10 cellular contexts compared by ENCODE assay signal in genomic region chr19:17216058-17216670, GRCh38. TPM values are rescaled to one million over a fixed set of nuclear protein-coding genes. Genes with fewer than 3 reads are reported as not detected.
A peak's percentile ranks its signal among the peaks of the same experiment; 100 is the strongest.
DNase-seq lines count a peak whose midpoint lies in the region; ATAC-seq, FAIRE-seq and TF ChIP-seq lines count a peak whose summit lies in the region.
"Had no signal": no experiment of that assay in that cellular context is flagged by ENCODE, and none has a peak within 500 bp of the region (broad histone marks: within the 10 kb centered on the region; RNA-seq: fewer than 3 reads in every experiment).

No MANE protein-coding gene starts in this region.

- H3K4me1 ChIP-seq in GM12878 (ENCODE audit: control insufficient read depth, insufficient read depth, low read length) (peaks cover 13% of the 10 kb centered on the region), mesodermal cell (ENCODE audit: control insufficient read depth, insufficient read depth, low read length, poor library complexity, severe bottlenecking) (peaks cover 9% of the 10 kb centered on the region)

- WGBS in GM12878 (ENCODE audit: insufficient coverage, insufficient replicate concordance, low lambda C conversion rate, missing lambda C conversion rate): 94% methylated on average over 13 of the region's 13 CpGs
- WGBS in mesodermal cell (ENCODE audit: insufficient coverage in 2 of 2), 2 experiments: 96 to 97% methylated on average over 11 to 12 of the region's 13 CpGs

- no peak for ATAC-seq in stimulated activated naive CD8-positive, alpha-beta T cell treated with anti-CD3 and anti-CD28 coated beads, Interleukin-15, Interleukin-2, amounts not matched to agents 100 U/mL and 50 U/mL, for 24 hours
- ATAC-seq in GM12878 (no peak), GM18520 (IDR thresholded peaks at IDR 0.05; ENCODE audit: unreplicated experiment) (no peak), HG03460 (IDR thresholded peaks at IDR 0.05; ENCODE audit: unreplicated experiment) (no peak), HG03565 (IDR thresholded peaks at IDR 0.05; ENCODE audit: unreplicated experiment) (no peak)

- no peaks in the 10 kb centered on the region for H4K20me1 ChIP-seq in GM12878 (ENCODE audit: control insufficient read depth, insufficient read depth)

- H3K9me3 Mint-ChIP-seq in stimulated activated naive CD8-positive, alpha-beta T cell treated with anti-CD3 and anti-CD28 coated beads, Interleukin-15, Interleukin-2, amounts not matched to agents 100 ng/mL and 50 ng/mL, for 24 hours: no peaks in the 10 kb centered on the region

- FAIRE-seq in GM12878 (lab: Jason Lieb, UNC): no peak

- TSS peak; percentile 49 for BruUV-seq in GM12878 (replicated peaks; lab: Mats Ljungman, UMichigan)

- H3K27ac Mint-ChIP-seq in stimulated activated naive CD8-positive, alpha-beta T cell treated with anti-CD3 and anti-CD28 coated beads, Interleukin-15, Interleukin-2, amounts not matched to agents 100 ng/mL and 50 ng/mL, for 24 hours: peak overlapping the region; percentile 55

- POLR2A ChIA-PET in GM12878 (lab: Charles Lee): interaction anchor here (0.7 to 2.2 kb wide), 6 partner anchors 10 to 191 kb away, joined by 3 to 13 read pairs (median 6); partner anchors contain the start of genes ANKLE1, BABAM1 and OCEL1

- TF ChIP-seq CTCF in GM12878 (IDR thresholded peaks at IDR 0.05 in 2 of 3, conservative IDR thresholded peaks at IDR 0.05 in 1 of 3; ENCODE audit: control insufficient read depth in 2 of 3, extremely low read depth in 1 of 3, insufficient read depth in 1 of 3, low read depth in 3 of 3, low read length in 3 of 3): no peak
- TF ChIP-seq CTCF in GM13977 (IDR thresholded peaks at IDR 0.05; ENCODE audit: extremely low read depth, insufficient read depth, missing control alignments): no peak

- CTCF ChIA-PET in GM12878 (lab: Yijun Ruan, JAX): interaction anchor here (0.7 to 2.4 kb wide), 5 partner anchors 8 to 142 kb away, joined by 3 to 9 read pairs (median 3); partner anchors contain the start of gene OCEL1

- no peak for DNase-seq in stimulated activated naive CD8-positive, alpha-beta T cell treated with anti-CD3 and anti-CD28 coated beads, Interleukin-15, Interleukin-2, amounts not matched to agents 100 U/mL and 50 U/mL, for 24 hours
- DNase-seq in GM12878 (ENCODE audit: low read depth, low spot score) (no peak), GM13977 (ENCODE audit: low spot score) (no peak)
- DNase-seq: cortex of kidney had no signal

- intact Hi-C loops in GM12878 (cut with micrococcal nuclease; ENCODE audit: unreplicated experiment): no loop called here

- no peak for TF ChIP-seq EP300 in GM12878 (IDR thresholded peaks at IDR 0.05; ENCODE audit: borderline replicate concordance in 1 of 2, control insufficient read depth in 1 of 2, low read depth in 2 of 2, low read length in 2 of 2)

- no peak for TF ChIP-seq RAD21 in GM12878 (IDR thresholded peaks at IDR 0.05; ENCODE audit: insufficient read depth, low read depth, low read length)

- H3K27me3 Mint-ChIP-seq in stimulated activated naive CD8-positive, alpha-beta T cell treated with anti-CD3 and anti-CD28 coated beads, Interleukin-15, Interleukin-2, amounts not matched to agents 100 ng/mL and 50 ng/mL, for 24 hours: no peaks in the 10 kb centered on the region

- H3K36me3 ChIP-seq in GM12878 (ENCODE audit: control insufficient read depth in 2 of 2, insufficient read depth in 2 of 2, low read length in 1 of 2) (peaks cover 5 to 12% of the 10 kb centered on the region in 2 experiments; a peak in 3 of 4 replicates), mesodermal cell (ENCODE audit: control insufficient read depth, insufficient read depth, low read length) (peaks cover 48% of the 10 kb centered on the region)

- H3K79me2 ChIP-seq in GM12878 (ENCODE audit: control insufficient read depth, insufficient read depth, low read length): no peaks in the 10 kb centered on the region; the same call in 1 of the 2 replicates

- H3K9ac ChIP-seq in GM12878 (ENCODE audit: control insufficient read depth, insufficient read depth, low read length): no peak overlapping the region; the same call in 1 of the 2 replicates

- H3K27ac ChIP-seq in GM12878 (ENCODE audit: control insufficient read depth, insufficient read depth): no peak overlapping the region
- H3K27ac ChIP-seq in mesodermal cell (ENCODE audit: low read depth, low read length, severe bottlenecking): no peak overlapping the region

- peaks cover 26% of the 10 kb centered on the region for H3K4me1 Mint-ChIP-seq in stimulated activated naive CD8-positive, alpha-beta T cell treated with anti-CD3 and anti-CD28 coated beads, Interleukin-15, Interleukin-2, amounts not matched to agents 100 ng/mL and 50 ng/mL, for 24 hours (ENCODE audit: low read depth)

- SMC1A ChIA-PET in GM12878 (lab: Charles Lee; ENCODE audit: uncharacterized antibody, unreplicated experiment): interaction anchor here (0.6 to 2.0 kb wide), 8 partner anchors 10 to 143 kb away, joined by 3 to 8 read pairs (median 4); partner anchors contain the start of gene OCEL1

- peak overlapping the region; percentile 59; the same call in 1 of the 2 replicates for H2AFZ ChIP-seq in GM12878 (ENCODE audit: control insufficient read depth, low read depth, low read length)

- RAD21 ChIA-PET in GM12878 (lab: Charles Lee; ENCODE audit: unreplicated experiment): interaction anchor here (1.1 to 2.4 kb wide), 6 partner anchors 10 to 140 kb away, joined by 3 to 18 read pairs (median 6); partner anchors contain the start of genes BABAM1, DDA1 and OCEL1

- H3K4me2 ChIP-seq in GM12878 (ENCODE audit: control insufficient read depth, insufficient read depth): peak overlapping the region; percentile 79

- peak overlapping the region; percentile 89 for H3K4me3 Mint-ChIP-seq in stimulated activated naive CD8-positive, alpha-beta T cell treated with anti-CD3 and anti-CD28 coated beads, Interleukin-15, Interleukin-2, amounts not matched to agents 100 ng/mL and 50 ng/mL, for 24 hours

- TF ChIP-seq POLR2A in GM12878 (IDR thresholded peaks at IDR 0.05; ENCODE audit: low read depth, low read length): no peak

- H3K36me3 Mint-ChIP-seq in stimulated activated naive CD8-positive, alpha-beta T cell treated with anti-CD3 and anti-CD28 coated beads, Interleukin-15, Interleukin-2, amounts not matched to agents 100 ng/mL and 50 ng/mL, for 24 hours (ENCODE audit: low read depth): peaks cover 32% of the 10 kb centered on the region

- in situ Hi-C loops in GM12878 (cut with MboI): no loop called here
- in situ Hi-C loops in GM13977 (cut with MboI; ENCODE audit: low pct_unique_long_range_greater_than_20kb, low sequenced_read_pairs, unreplicated experiment): no loop called here

- H3K9me3 ChIP-seq in GM12878 (replicated peaks; ENCODE audit: control insufficient read depth, insufficient read depth, low read length) (no peaks in the 10 kb centered on the region), mesodermal cell (ENCODE audit: control insufficient read depth, low read length) (no peaks in the 10 kb centered on the region)

- H3K4me3 ChIP-seq in GM12878: peak overlapping the region; percentile 67; the same call in 1 of the 2 replicates
- H3K4me3 ChIP-seq in mesodermal cell (ENCODE audit: extremely low read depth, insufficient read depth, low read length, poor library complexity, severe bottlenecking): peak overlapping the region; percentile 54

- no peaks in the 10 kb centered on the region for H3K27me3 ChIP-seq in GM12878 (replicated peaks in 1 of 2; ENCODE audit: control insufficient read depth in 2 of 2, insufficient read depth in 2 of 2, low read length in 1 of 2)

RNA-seq across cellular contexts. Expression of gene USE1, which starts 1.0 kb away (rescaled TPM):
- total RNA-seq in GM12878 (2013; cell fraction: nucleolus; rRNA removed): 12.2 and 13.0 TPM in 2 replicates
- total RNA-seq in GM12878 (2014; rRNA removed) (10.9 and 16.7 TPM in 2 replicates), GM12878 (2014; rRNA removed; fragmentation: Illumina TruSeq; extraction: Trizol) (11.4 and 13.6 TPM in 2 replicates), GM12878 (2021) (18.6 and 19.6 TPM in 2 replicates)
- polyA plus RNA-seq in GM12878 (2011; ENCODE audit: low read depth): 25.4 TPM
- polyA plus RNA-seq in GM12878 (2011; rRNA removed) (7.4 and 13.8 TPM in 2 replicates), GM12878 (2014; fragmentation: Illumina TruSeq; extraction: Trizol) (3.7 and 9.7 TPM in 2 replicates), GM12878 (2014; fragmentation: Nextera tagmentation; extraction: Ambion mirVana) (10 to 100 TPM in 1 of 2 experiments, 1 to 10 TPM in 1; 9.7 to 15.4 TPM), GM12878 (2014; rRNA removed) (23.3 and 24.0 TPM in 2 replicates), GM12878 (2016; fragmentation: Nextera tagmentation; extraction: Ambion mirVana) (10 to 100 TPM; 18.1 to 23.7 TPM)
- polyA plus RNA-seq in GM12878 (2011; cell fraction: cytosol; rRNA removed): 16.2 and 19.0 TPM in 2 replicates
- 23.2 and 23.5 TPM in 2 replicates for polyA plus RNA-seq in GM12878 (2011; cell fraction: nucleus; rRNA removed)
- 29.7 and 29.8 TPM in 2 replicates for polyA plus RNA-seq in GM12878 (2012)
- polyA minus RNA-seq in GM12878 (2011; rRNA and poly(A)+ RNA removed): 5.6 and 6.7 TPM in 2 replicates
- polyA minus RNA-seq in GM12878 (2011; cell fraction: cytosol; rRNA and poly(A)+ RNA removed): 2.4 and 5.4 TPM in 2 replicates
- polyA minus RNA-seq in GM12878 (2011; cell fraction: nucleus; rRNA and poly(A)+ RNA removed): 4.0 and 6.0 TPM in 2 replicates
- polyA plus RNA-seq in mesodermal cell (2013, experiment 1 of 2): 16.8 TPM
- polyA plus RNA-seq in mesodermal cell (2013, experiment 2 of 2): 20.5 TPM

RNA-seq across cellular contexts. Expression of gene OCEL1, which starts 9.9 kb away (rescaled TPM):
- total RNA-seq in GM12878 (2013; cell fraction: nucleolus; rRNA removed): 2.9 and 4.6 TPM in 2 replicates
- total RNA-seq in GM12878 (2014; rRNA removed) (3.1 and 3.2 TPM in 2 replicates), GM12878 (2014; rRNA removed; fragmentation: Illumina TruSeq; extraction: Trizol) (3.2 and 3.4 TPM in 2 replicates), GM12878 (2021) (11.9 and 15.8 TPM in 2 replicates)
- polyA plus RNA-seq in GM12878 (2011; ENCODE audit: low read depth): 65.4 TPM
- polyA plus RNA-seq in GM12878 (2011; rRNA removed) (1.4 and 2.8 TPM in 2 replicates), GM12878 (2014; fragmentation: Illumina TruSeq; extraction: Trizol) (7.4 and 9.9 TPM in 2 replicates), GM12878 (2014; fragmentation: Nextera tagmentation; extraction: Ambion mirVana) (1 to 10 TPM; 3.6 to 7.8 TPM), GM12878 (2014; rRNA removed) (7.5 and 7.8 TPM in 2 replicates), GM12878 (2016; fragmentation: Nextera tagmentation; extraction: Ambion mirVana) (10 to 100 TPM; 14.4 to 18.2 TPM)
- 5.3 and 7.2 TPM in 2 replicates for polyA plus RNA-seq in GM12878 (2011; cell fraction: cytosol; rRNA removed)
- 6.9 and 7.6 TPM in 2 replicates for polyA plus RNA-seq in GM12878 (2011; cell fraction: nucleus; rRNA removed)
- 11.7 and 15.6 TPM in 2 replicates for polyA plus RNA-seq in GM12878 (2012)
- polyA minus RNA-seq in GM12878 (2011; rRNA and poly(A)+ RNA removed): 1.8 and 3.1 TPM in 2 replicates
- 1.9 and 7.1 TPM in 2 replicates for polyA minus RNA-seq in GM12878 (2011; cell fraction: cytosol; rRNA and poly(A)+ RNA removed)
- 2.3 and 2.8 TPM in 2 replicates for polyA minus RNA-seq in GM12878 (2011; cell fraction: nucleus; rRNA and poly(A)+ RNA removed)
- 26.5 TPM for polyA plus RNA-seq in mesodermal cell (2013, experiment 1 of 2)
- 18.5 TPM for polyA plus RNA-seq in mesodermal cell (2013, experiment 2 of 2)

RNA-seq across cellular contexts. Expression of gene NR2F6, which starts 29.6 kb away (rescaled TPM):
- 4.8 and 4.9 TPM in 2 replicates for total RNA-seq in GM12878 (2013; cell fraction: nucleolus; rRNA removed)
- 11.8 and 12.8 TPM in 2 replicates for total RNA-seq in GM12878 (2014; rRNA removed)
- 2.3 and 2.7 TPM in 2 replicates for total RNA-seq in GM12878 (2014; rRNA removed; fragmentation: Illumina TruSeq; extraction: Trizol)
- total RNA-seq in GM12878 (2021): 13.3 and 15.5 TPM in 2 replicates
- polyA plus RNA-seq in GM12878 (2011; ENCODE audit: low read depth): 0.62 TPM
- 1.7 and 3.9 TPM in 2 replicates for polyA plus RNA-seq in GM12878 (2011; rRNA removed)
- polyA plus RNA-seq in GM12878 (2011; cell fraction: cytosol; rRNA removed): 5.8 and 10.7 TPM in 2 replicates
- polyA plus RNA-seq in GM12878 (2011; cell fraction: nucleus; rRNA removed): 7.8 and 12.0 TPM in 2 replicates
- polyA plus RNA-seq in GM12878 (2012): 4.0 and 5.0 TPM in 2 replicates
- 0.48 and 1.4 TPM in 2 replicates for polyA plus RNA-seq in GM12878 (2014; fragmentation: Illumina TruSeq; extraction: Trizol)
- under 1 TPM; 0.18 to 0.75 TPM for polyA plus RNA-seq in GM12878 (2014; fragmentation: Nextera tagmentation; extraction: Ambion mirVana)
- 11.3 and 14.1 TPM in 2 replicates for polyA plus RNA-seq in GM12878 (2014; rRNA removed)
- 1 to 10 TPM; 8.4 to 8.6 TPM for polyA plus RNA-seq in GM12878 (2016; fragmentation: Nextera tagmentation; extraction: Ambion mirVana)
- polyA minus RNA-seq in GM12878 (2011; rRNA and poly(A)+ RNA removed): 2.1 and 3.1 TPM in 2 replicates
- polyA minus RNA-seq in GM12878 (2011; cell fraction: cytosol; rRNA and poly(A)+ RNA removed): 6.3 and 6.9 TPM in 2 replicates
- 2.2 and 4.7 TPM in 2 replicates for polyA minus RNA-seq in GM12878 (2011; cell fraction: nucleus; rRNA and poly(A)+ RNA removed)
- polyA plus RNA-seq in mesodermal cell (2013, experiment 1 of 2): 64.2 TPM
- 54.9 TPM for polyA plus RNA-seq in mesodermal cell (2013, experiment 2 of 2)

RNA-seq across cellular contexts. Expression of gene USHBP1, which starts 48.4 kb away (rescaled TPM):
- total RNA-seq in GM12878 (2013; cell fraction: nucleolus; rRNA removed): 0.58 and 0.61 TPM in 2 replicates
- total RNA-seq in GM12878 (2014; rRNA removed) (0.11 and 0.96 TPM in 2 replicates), GM12878 (2014; rRNA removed; fragmentation: Illumina TruSeq; extraction: Trizol) (0.09 TPM in 1 of 2 replicates, not detected in the other), GM12878 (2021) (0.27 and 0.62 TPM in 2 replicates)
- polyA plus RNA-seq in GM12878 (2011; ENCODE audit: low read depth): not detected
- polyA plus RNA-seq in GM12878 (2011; rRNA removed) (0.07 TPM in 1 of 2 replicates, not detected in the other), GM12878 (2014; fragmentation: Illumina TruSeq; extraction: Trizol) (not detected in 2 replicates), GM12878 (2014; fragmentation: Nextera tagmentation; extraction: Ambion mirVana) (under 1 TPM in 1 of 2 experiments, not detected in 1; 0.05 TPM), GM12878 (2014; rRNA removed) (0.12 and 0.33 TPM in 2 replicates), GM12878 (2016; fragmentation: Nextera tagmentation; extraction: Ambion mirVana) (under 1 TPM; 0.33 to 0.44 TPM)
- polyA plus RNA-seq in GM12878 (2011; cell fraction: cytosol; rRNA removed): 0.03 and 0.18 TPM in 2 replicates
- 0.48 and 1.1 TPM in 2 replicates for polyA plus RNA-seq in GM12878 (2011; cell fraction: nucleus; rRNA removed)
- 0.09 and 0.31 TPM in 2 replicates for polyA plus RNA-seq in GM12878 (2012)
- 0.15 TPM in 1 of 2 replicates, not detected in the other for polyA minus RNA-seq in GM12878 (2011; rRNA and poly(A)+ RNA removed)
- polyA minus RNA-seq in GM12878 (2011; cell fraction: cytosol; rRNA and poly(A)+ RNA removed): not detected in 2 replicates
- polyA minus RNA-seq in GM12878 (2011; cell fraction: nucleus; rRNA and poly(A)+ RNA removed): 0.12 and 1.1 TPM in 2 replicates
- polyA plus RNA-seq in mesodermal cell (2013, experiment 1 of 2): 9.3 TPM
- 6.2 TPM for polyA plus RNA-seq in mesodermal cell (2013, experiment 2 of 2)
- total RNA-seq: M059J had no signal

RNA-seq across cellular contexts. Expression of gene BABAM1, which starts 51.1 kb away (rescaled TPM):
- total RNA-seq in GM12878 (2013; cell fraction: nucleolus; rRNA removed): 33.1 and 39.0 TPM in 2 replicates
- total RNA-seq in GM12878 (2014; rRNA removed) (104 and 108 TPM in 2 replicates), GM12878 (2014; rRNA removed; fragmentation: Illumina TruSeq; extraction: Trizol) (74.7 and 81.9 TPM in 2 replicates), GM12878 (2021) (102 and 103 TPM in 2 replicates)
- 54.4 TPM for polyA plus RNA-seq in GM12878 (2011; ENCODE audit: low read depth)
- polyA plus RNA-seq in GM12878 (2011; rRNA removed) (104 and 107 TPM in 2 replicates), GM12878 (2014; fragmentation: Illumina TruSeq; extraction: Trizol) (47.7 and 86.7 TPM in 2 replicates), GM12878 (2014; fragmentation: Nextera tagmentation; extraction: Ambion mirVana) (10 to 100 TPM; 11.9 to 37.4 TPM), GM12878 (2014; rRNA removed) (129 and 142 TPM in 2 replicates), GM12878 (2016; fragmentation: Nextera tagmentation; extraction: Ambion mirVana) (100 to 1,000 TPM; 153 to 154 TPM)
- polyA plus RNA-seq in GM12878 (2011; cell fraction: cytosol; rRNA removed): 133 and 164 TPM in 2 replicates
- 112 and 115 TPM in 2 replicates for polyA plus RNA-seq in GM12878 (2011; cell fraction: nucleus; rRNA removed)
- 57.5 and 64.9 TPM in 2 replicates for polyA plus RNA-seq in GM12878 (2012)
- 34.9 and 51.9 TPM in 2 replicates for polyA minus RNA-seq in GM12878 (2011; rRNA and poly(A)+ RNA removed)
- polyA minus RNA-seq in GM12878 (2011; cell fraction: cytosol; rRNA and poly(A)+ RNA removed): 13.2 and 19.4 TPM in 2 replicates
- 10.6 and 14.1 TPM in 2 replicates for polyA minus RNA-seq in GM12878 (2011; cell fraction: nucleus; rRNA and poly(A)+ RNA removed)
- 115 TPM for polyA plus RNA-seq in mesodermal cell (2013, experiment 1 of 2)
- 101 TPM for polyA plus RNA-seq in mesodermal cell (2013, experiment 2 of 2)
